ENCODE assay signal across 8 cellular contexts in the genomic region with DNA sequence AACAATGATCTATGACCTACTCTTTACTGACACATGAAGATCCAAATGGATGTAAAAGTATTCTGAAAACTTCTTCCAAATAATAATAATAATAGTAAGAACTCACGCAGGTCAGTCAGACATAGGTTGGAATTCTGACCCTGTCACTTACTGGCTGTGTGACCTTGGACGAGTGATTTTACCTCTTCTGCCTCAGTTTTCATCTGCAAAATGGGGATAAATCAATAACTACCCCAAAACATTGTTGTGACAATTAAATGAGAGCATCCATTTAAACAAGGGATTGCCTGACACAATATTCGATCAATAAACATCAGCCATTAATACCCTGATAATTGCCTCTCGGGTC. TPM values are rescaled to one million over a fixed set of nuclear protein-coding genes. Genes with fewer than 3 reads are reported as not detected.
DNase-seq lines count a peak whose midpoint lies in the region; ATAC-seq and TF ChIP-seq lines count a peak whose summit lies in the region.

No MANE protein-coding gene starts in this region.

- no peak for ATAC-seq in naive B cell (ENCODE audit: low read depth in 2 of 2)

- CTCF ChIA-PET in AG04450 (lab: Charles Lee): interaction anchor here (0.5 to 3.3 kb wide), 2 partner anchors 13 to 1478 kb away, joined by 3 to 12 read pairs; no protein-coding TSS in a partner anchor

- DNase-seq in AG04450 (ENCODE audit: low read depth, low spot score) (no peak), chondrocyte (ENCODE audit: low spot score) (no peak), naive B cell (no peak), NCI-H1105 treated with DMSO at 0.1 percent for 48 hours (lab: John Stamatoyannopoulos, UW) (no peak), cortex of kidney (lab: John Stamatoyannopoulos, UW) (no peak), OCI-M2 (lab: John Stamatoyannopoulos, UW; ENCODE audit: unreplicated experiment) (no peak), COLO668 (lab: John Stamatoyannopoulos, UW; ENCODE audit: unreplicated experiment) (no peak)

- no peaks in the 10 kb centered on the region for H3K9me3 Mint-ChIP-seq in IgD-negative memory B cell
- H3K9me3 Mint-ChIP-seq in chondrocyte (ENCODE audit: low read depth): no peaks in the 10 kb centered on the region
- H3K9me3 Mint-ChIP-seq in naive B cell: no peaks in the 10 kb centered on the region

- no peak for TF ChIP-seq CTCF in AG04450 (IDR thresholded peaks at IDR 0.05; ENCODE audit: low read depth, low read length)
- TF ChIP-seq CTCF in chondrocyte (IDR thresholded peaks at IDR 0.05): no peak

- H3K9me3 ChIP-seq in AG04450 (ENCODE audit: control insufficient read depth, insufficient read depth, low read length): no peaks in the 10 kb centered on the region

- peak overlapping the region; percentile 93 for H3K4me3 ChIP-seq in AG04450 (ENCODE audit: low read depth, low read length)

- peaks cover 6% of the 10 kb centered on the region for H3K27me3 ChIP-seq in AG04450 (ENCODE audit: control insufficient read depth, insufficient read depth, low read length)

- H3K36me3 Mint-ChIP-seq in IgD-negative memory B cell: peaks cover 1% of the 10 kb centered on the region
- H3K36me3 Mint-ChIP-seq in chondrocyte (ENCODE audit: low read depth): no peaks in the 10 kb centered on the region
- H3K36me3 Mint-ChIP-seq in naive B cell: no peaks in the 10 kb centered on the region

- H3K4me3 Mint-ChIP-seq in IgD-negative memory B cell: peak overlapping the region; percentile 94 to 98 (median 96)
- H3K4me3 Mint-ChIP-seq in chondrocyte (ENCODE audit: unreplicated experiment): peak overlapping the region; percentile 94
- H3K4me3 Mint-ChIP-seq in naive B cell: peak overlapping the region; percentile 93 to 98 (median 96)

- no peak overlapping the region for H3K27ac ChIP-seq in AG04450 (ENCODE audit: low read depth, low read length)

- peak overlapping the region; percentile 53 to 98 (median 90) for H3K27ac Mint-ChIP-seq in IgD-negative memory B cell
- peak overlapping the region; percentile 90 for H3K27ac Mint-ChIP-seq in chondrocyte (ENCODE audit: unreplicated experiment)
- peak overlapping the region; percentile 17 to 97 (median 91) for H3K27ac Mint-ChIP-seq in naive B cell

- H3K4me1 Mint-ChIP-seq in IgD-negative memory B cell: peaks cover 16 to 17% (median 16%) of the 10 kb centered on the region in 3 donors
- H3K4me1 Mint-ChIP-seq in chondrocyte (ENCODE audit: low read depth): peaks cover 24% of the 10 kb centered on the region
- H3K4me1 Mint-ChIP-seq in naive B cell: peaks cover 11 to 24% (median 19%) of the 10 kb centered on the region in 3 donors

- H3K27me3 Mint-ChIP-seq in IgD-negative memory B cell: peaks cover 13% of the 10 kb centered on the region
- H3K27me3 Mint-ChIP-seq in chondrocyte (ENCODE audit: low read depth): peaks cover 3% of the 10 kb centered on the region
- peaks cover 12 to 20% (median 19%) of the 10 kb centered on the region in 3 donors for H3K27me3 Mint-ChIP-seq in naive B cell

- POLR2A ChIA-PET in AG04450 (lab: Yijun Ruan, JAX): interaction anchor here (1.1 kb wide), 1 partner anchor 9 kb away, joined by 3 read pairs; no protein-coding TSS in a partner anchor

RNA-seq across cellular contexts. Expression of a gene that starts 0.6 kb away (rescaled TPM):
- polyA plus RNA-seq in AG04450 (2011; rRNA removed) (18.2 and 23.4 TPM in 2 replicates), IgD-negative memory B cell (20.5 TPM), naive B cell (ENCODE audit: low read depth in 6 of 6) (10 to 100 TPM in 5 of 6 donors, 1 to 10 TPM in 1; 9.6 to 16.9 (median 13.6) TPM)
- polyA minus RNA-seq in AG04450 (2011; rRNA and poly(A)+ RNA removed): 27.4 and 35.4 TPM in 2 replicates
- total RNA-seq in chondrocyte: 15.2 to 24.5 TPM (median 15.6 TPM) in 3 replicates

RNA-seq across cellular contexts. Expression of a gene that starts 6.1 kb away (rescaled TPM):
- polyA plus RNA-seq in AG04450 (2011; rRNA removed): 7.8 and 9.7 TPM in 2 replicates
- 18.5 and 23.1 TPM in 2 replicates for polyA minus RNA-seq in AG04450 (2011; rRNA and poly(A)+ RNA removed)
- not detected for polyA plus RNA-seq in IgD-negative memory B cell
- total RNA-seq in chondrocyte: 12.6 to 20.7 TPM (median 14.8 TPM) in 3 replicates
- not detected for polyA plus RNA-seq in naive B cell (ENCODE audit: low read depth in 6 of 6)

RNA-seq across cellular contexts. Expression of a gene that starts 48.5 kb away (rescaled TPM):
- polyA plus RNA-seq in AG04450 (2011; rRNA removed) (39.7 and 45.6 TPM in 2 replicates), IgD-negative memory B cell (88.3 TPM), naive B cell (ENCODE audit: low read depth in 6 of 6) (10 to 100 TPM; 34.7 to 90.6 (median 68.5) TPM)
- 31.5 and 36.5 TPM in 2 replicates for polyA minus RNA-seq in AG04450 (2011; rRNA and poly(A)+ RNA removed)
- 49.1 to 65.2 TPM (median 50.1 TPM) in 3 replicates for total RNA-seq in chondrocyte
